17 cellular contexts compared by ENCODE assay signal in genomic region chr2:189083088-189083487, GRCh38.
DNase-seq lines count a peak whose midpoint lies in the region; ATAC-seq and TF ChIP-seq lines count a peak whose summit lies in the region.
"Had no signal": no experiment of that assay in that cellular context is flagged by ENCODE, and none has a peak within 500 bp of the region (broad histone marks: within the 10 kb centered on the region; RNA-seq: fewer than 3 reads in every experiment).

No MANE protein-coding gene starts in this region.

- peak overlapping the region; percentile 18 for H3K4me2 ChIP-seq in smooth muscle cell
- H3K4me2 ChIP-seq: A549 had no signal

- H3K9me3 ChIP-seq in adipocyte (ENCODE audit: control insufficient read depth, low read length) = no peaks in the 10 kb centered on the region
- H3K9me3 ChIP-seq in smooth muscle cell (replicated peaks; ENCODE audit: low read depth) = no peaks in the 10 kb centered on the region
- H3K9me3 ChIP-seq in BE2C = no peaks in the 10 kb centered on the region
- H3K9me3 ChIP-seq: A549, HAP-1 had no signal

- H3F3A ChIP-seq in smooth muscle cell (ENCODE audit: low read depth) = peaks cover 55% of the 10 kb centered on the region

- TF ChIP-seq CTCF in HFFc6 (IDR thresholded peaks at IDR 0.05) (no peak), smooth muscle cell (IDR thresholded peaks at IDR 0.05; ENCODE audit: borderline replicate concordance, insufficient read depth, poor library complexity, severe bottlenecking) (no peak), BE2C (IDR thresholded peaks at IDR 0.05; ENCODE audit: low read depth, low read length) (no peak)

- H3K36me3 Mint-ChIP-seq in HFFc6 (ENCODE audit: low read depth) = peaks cover 79% of the 10 kb centered on the region
- H3K36me3 Mint-ChIP-seq: CD14-positive monocyte, IgD-negative memory B cell had no signal

- no peak overlapping the region for H2AFZ ChIP-seq in smooth muscle cell (ENCODE audit: low read depth)

- DNase-seq in HFFc6 (no peak), adipocyte (ENCODE audit: low read depth) (no peak), myocyte (ENCODE audit: low read depth) (peak; percentile 88), smooth muscle cell (lab: John Stamatoyannopoulos, UW; ENCODE audit: unreplicated experiment) (no peak), A172 (ENCODE audit: low spot score) (no peak), BE2C (no peak)
- DNase-seq in NK-92 treated with Interleukin-12 subunit alpha and Interleukin-12 subunit beta, amount 100 ng/mL, for 24 hours (lab: John Stamatoyannopoulos, UW) = no peak
- DNase-seq: COR-L47, DMS153, MV-4-11, NCI-H1417 treated with DMSO at 0.1 percent for 48 hours, NCI-H2029 had no signal

- no peak for ATAC-seq in HG02759 (IDR thresholded peaks at IDR 0.05; ENCODE audit: unreplicated experiment)

- H3K27ac Mint-ChIP-seq in HFFc6 = peak overlapping the region; percentile 75
- H3K27ac Mint-ChIP-seq: CD14-positive monocyte, IgD-negative memory B cell had no signal

- peaks cover 87% of the 10 kb centered on the region for H3K36me3 ChIP-seq in adipocyte (ENCODE audit: control insufficient read depth, insufficient read depth, low read length, severe bottlenecking)
- H3K36me3 ChIP-seq in smooth muscle cell (ENCODE audit: low read depth) = peaks cover 37% of the 10 kb centered on the region
- H3K36me3 ChIP-seq in BE2C = no peaks in the 10 kb centered on the region
- H3K36me3 ChIP-seq: HAP-1 had no signal

- H3K79me2 ChIP-seq in smooth muscle cell (ENCODE audit: low read depth) = peaks cover 51% of the 10 kb centered on the region

- H3K4me3 ChIP-seq in adipocyte (ENCODE audit: low read length) (peak overlapping the region; percentile 18), smooth muscle cell (no peak overlapping the region), BE2C (ENCODE audit: low read depth, low read length) (no peak overlapping the region)
- H3K4me3 ChIP-seq: A549, HAP-1 had no signal

- H3K9ac ChIP-seq in adipocyte (ENCODE audit: low read length) = peak overlapping the region; percentile 50
- no peak overlapping the region for H3K9ac ChIP-seq in smooth muscle cell (ENCODE audit: low read depth)

- H3K4me1 Mint-ChIP-seq in HFFc6 (ENCODE audit: low read depth) = peaks cover 64% of the 10 kb centered on the region
- H3K4me1 Mint-ChIP-seq: CD14-positive monocyte, IgD-negative memory B cell had no signal

- H3K27me3 Mint-ChIP-seq in HFFc6 (ENCODE audit: insufficient read depth) = peaks cover 2% of the 10 kb centered on the region; the same call in 1 of the 2 replicates
- H3K27me3 Mint-ChIP-seq: IgD-negative memory B cell had no signal

- no peaks in the 10 kb centered on the region for H4K20me1 ChIP-seq in smooth muscle cell (ENCODE audit: low read depth)

- no peaks in the 10 kb centered on the region for H3K9me3 Mint-ChIP-seq in HFFc6
- H3K9me3 Mint-ChIP-seq: CD14-positive monocyte, IgD-negative memory B cell had no signal

- H3K4me1 ChIP-seq in adipocyte (ENCODE audit: control insufficient read depth, insufficient read depth, low read length) (peaks cover 45% of the 10 kb centered on the region), smooth muscle cell (ENCODE audit: low read depth) (no peaks in the 10 kb centered on the region), BE2C (no peaks in the 10 kb centered on the region)
- H3K4me1 ChIP-seq: HAP-1 had no signal

- peak overlapping the region; percentile 80 for H3K27ac ChIP-seq in smooth muscle cell (ENCODE audit: low read depth)

- 41% methylated on average over 2 of the region's 2 CpGs for WGBS in smooth muscle cell (ENCODE audit: low lambda C conversion rate)

- peak overlapping the region; percentile 61 for H3K4me3 Mint-ChIP-seq in HFFc6
- H3K4me3 Mint-ChIP-seq: CD14-positive monocyte, IgD-negative memory B cell had no signal

- H3K27me3 ChIP-seq in adipocyte (replicated peaks; ENCODE audit: control insufficient read depth, insufficient read depth, low read length) (no peaks in the 10 kb centered on the region), smooth muscle cell (ENCODE audit: low read depth) (no peaks in the 10 kb centered on the region), BE2C (no peaks in the 10 kb centered on the region)
